Comparison of ENCODE assay signal across 33 cellular contexts in genomic region chr10:7291487-7292113, GRCh38.
DNase-seq lines count a peak whose midpoint lies in the region; ATAC-seq, FAIRE-seq and TF ChIP-seq lines count a peak whose summit lies in the region.
"Had no signal": no experiment of that assay in that cellular context is flagged by ENCODE, and none has a peak within 500 bp of the region (broad histone marks: within the 10 kb centered on the region; RNA-seq: fewer than 3 reads in every experiment).

No MANE protein-coding gene starts in this region.

- DNase-seq in H54 (ENCODE audit: insufficient read length, low spot score) = peak; percentile 42
- no peak for DNase-seq in natural killer cell treated with Interleukin-12 subunit alpha and Interleukin-12 subunit beta and Interleukin-15 and Interleukin-18, amount 100 ng/mL, for 72 hours (ENCODE audit: low spot score)
- no peak for DNase-seq in CD1c-positive myeloid dendritic cell (ENCODE audit: extremely low spot score)
- DNase-seq in effector CD4-positive, alpha-beta T cell = no peak
- DNase-seq in NCI-H526 treated with DMSO at 0.1 percent for 48 hours (lab: John Stamatoyannopoulos, UW) = no peak
- DNase-seq: activated CD4-positive, alpha-beta T cell treated with anti-CD3 and anti-CD28 coated beads for 48 hours; activated naive CD4-positive, alpha-beta T cell treated with anti-CD3 and anti-CD28 coated beads, Interleukin-2, amount 10 ng/mL, durations not matched to agents 7 days and 5 days; activated T-cell treated with anti-CD3 and anti-CD28 coated beads, Interleukin-2, amount 50 U/mL, for 48 hours; anterior cingulate cortex; CD4-positive, alpha-beta T cell; effector memory CD4-positive, alpha-beta T cell; EL; immature natural killer cell; left cardiac atrium; mammary epithelial cell; MV-4-11; NCI-H1436 treated with DMSO at 0.1 percent for 48 hours; NCI-H2081 treated with DMSO at 0.1 percent for 48 hours; NCI-H345; NCI-H748 treated with DMSO at 0.1 percent for 48 hours; nephron progenitor cell; Right ventricle myocardium superior; stimulated activated naive CD4-positive, alpha-beta T cell treated with Interleukin-2 at 50 U/mL for 16 hours; T-helper 9 cell; WERI-Rb-1 had no signal

- peaks cover 99% of the 10 kb centered on the region for H4K20me1 ChIP-seq in BLaER1

- no peak overlapping the region for H3K9ac ChIP-seq in BLaER1

- H3K9me3 ChIP-seq in BLaER1 = peaks cover 16% of the 10 kb centered on the region
- H3K9me3 ChIP-seq: HAP-1, thoracic aorta had no signal

- peak overlapping the region; percentile 84 for H3K27ac Mint-ChIP-seq in activated T-helper 17 cell treated with anti-CD3 and anti-CD28 coated beads, Interleukin-2, amount 50 U/mL, for 72 hours
- peak overlapping the region; percentile 17 to 83 for H3K27ac Mint-ChIP-seq in natural killer cell treated with Interleukin-12 subunit alpha and Interleukin-12 subunit beta and Interleukin-15 and Interleukin-18, amount 100 ng/mL, for 72 hours
- H3K27ac Mint-ChIP-seq: activated naive CD4-positive, alpha-beta T cell treated with anti-CD3 and anti-CD28 coated beads, Interleukin-2, amount 10 ng/mL, durations not matched to agents 7 days and 5 days; nephron progenitor cell had no signal

- H3K9me3 Mint-ChIP-seq in activated T-helper 17 cell treated with anti-CD3 and anti-CD28 coated beads, Interleukin-2, amount 50 U/mL, for 72 hours = no peaks in the 10 kb centered on the region
- H3K9me3 Mint-ChIP-seq in natural killer cell treated with Interleukin-12 subunit alpha and Interleukin-12 subunit beta and Interleukin-15 and Interleukin-18, amount 100 ng/mL, for 72 hours = no peaks in the 10 kb centered on the region
- H3K9me3 Mint-ChIP-seq: activated naive CD4-positive, alpha-beta T cell treated with anti-CD3 and anti-CD28 coated beads, Interleukin-2, amount 10 ng/mL, durations not matched to agents 7 days and 5 days; CD4-positive, alpha-beta T cell; immature natural killer cell had no signal

- no peaks in the 10 kb centered on the region for H3K27me3 ChIP-seq in BLaER1

- peaks cover 13% of the 10 kb centered on the region for H3K4me1 ChIP-seq in BLaER1
- H3K4me1 ChIP-seq: HAP-1 had no signal

- H3K36me3 ChIP-seq in BLaER1 = peaks cover 74% of the 10 kb centered on the region
- H3K36me3 ChIP-seq: HAP-1, thoracic aorta, WERI-Rb-1 had no signal

- peak overlapping the region; percentile 5; the same call in 1 of the 2 replicates for H3K27ac ChIP-seq in BLaER1
- H3K27ac ChIP-seq: coronary artery, thoracic aorta, WERI-Rb-1 had no signal

- H3K4me3 ChIP-seq in BLaER1 = no peak overlapping the region
- H3K4me3 ChIP-seq: coronary artery, HAP-1, thoracic aorta had no signal

- no peak overlapping the region for H3K4me2 ChIP-seq in BLaER1

- peak overlapping the region; percentile 27 for H3K4me3 Mint-ChIP-seq in activated T-helper 17 cell treated with anti-CD3 and anti-CD28 coated beads, Interleukin-2, amount 50 U/mL, for 72 hours
- no peak overlapping the region for H3K4me3 Mint-ChIP-seq in natural killer cell treated with Interleukin-12 subunit alpha and Interleukin-12 subunit beta and Interleukin-15 and Interleukin-18, amount 100 ng/mL, for 72 hours
- H3K4me3 Mint-ChIP-seq: activated naive CD4-positive, alpha-beta T cell treated with anti-CD3 and anti-CD28 coated beads, Interleukin-2, amount 10 ng/mL, durations not matched to agents 7 days and 5 days; CD4-positive, alpha-beta T cell; immature natural killer cell; nephron progenitor cell had no signal

- ATAC-seq in activated T-helper 17 cell treated with anti-CD3 and anti-CD28 coated beads, Interleukin-2, amount 50 U/mL, for 72 hours (replicated peaks) = peak; percentile 87
- ATAC-seq in natural killer cell treated with Interleukin-12 subunit alpha and Interleukin-12 subunit beta and Interleukin-15 and Interleukin-18, amount 100 ng/mL, for 72 hours = peak in 1 of 2 donors; percentile 74
- no peak for ATAC-seq in HG02840 (IDR thresholded peaks at IDR 0.05; ENCODE audit: low FRiP score, unreplicated experiment)
- ATAC-seq: HepG2, left cardiac atrium had no signal

- peaks cover 14% of the 10 kb centered on the region for H3K4me1 Mint-ChIP-seq in activated T-helper 17 cell treated with anti-CD3 and anti-CD28 coated beads, Interleukin-2, amount 50 U/mL, for 72 hours
- peaks cover 64 to 68% of the 10 kb centered on the region in 2 donors for H3K4me1 Mint-ChIP-seq in natural killer cell treated with Interleukin-12 subunit alpha and Interleukin-12 subunit beta and Interleukin-15 and Interleukin-18, amount 100 ng/mL, for 72 hours (ENCODE audit: low read depth in 2 of 2)

- H3K27me3 Mint-ChIP-seq in activated T-helper 17 cell treated with anti-CD3 and anti-CD28 coated beads, Interleukin-2, amount 50 U/mL, for 72 hours = no peaks in the 10 kb centered on the region
- no peaks in the 10 kb centered on the region for H3K27me3 Mint-ChIP-seq in natural killer cell treated with Interleukin-12 subunit alpha and Interleukin-12 subunit beta and Interleukin-15 and Interleukin-18, amount 100 ng/mL, for 72 hours
- H3K27me3 Mint-ChIP-seq: activated naive CD4-positive, alpha-beta T cell treated with anti-CD3 and anti-CD28 coated beads, Interleukin-2, amount 10 ng/mL, durations not matched to agents 7 days and 5 days; CD4-positive, alpha-beta T cell had no signal

- no peak for TF ChIP-seq POLR2A in H54 (IDR thresholded peaks at IDR 0.05; ENCODE audit: low read depth, low read length)

- H3K36me3 Mint-ChIP-seq in activated T-helper 17 cell treated with anti-CD3 and anti-CD28 coated beads, Interleukin-2, amount 50 U/mL, for 72 hours (ENCODE audit: low read depth) = peaks cover 8% of the 10 kb centered on the region
- no peaks in the 10 kb centered on the region for H3K36me3 Mint-ChIP-seq in natural killer cell treated with Interleukin-12 subunit alpha and Interleukin-12 subunit beta and Interleukin-15 and Interleukin-18, amount 100 ng/mL, for 72 hours
- H3K36me3 Mint-ChIP-seq: immature natural killer cell had no signal

- FAIRE-seq in H54 (lab: Jason Lieb, UNC) = no peak
- FAIRE-seq: GM19239, HepG2 had no signal
